In the genomic region with DNA sequence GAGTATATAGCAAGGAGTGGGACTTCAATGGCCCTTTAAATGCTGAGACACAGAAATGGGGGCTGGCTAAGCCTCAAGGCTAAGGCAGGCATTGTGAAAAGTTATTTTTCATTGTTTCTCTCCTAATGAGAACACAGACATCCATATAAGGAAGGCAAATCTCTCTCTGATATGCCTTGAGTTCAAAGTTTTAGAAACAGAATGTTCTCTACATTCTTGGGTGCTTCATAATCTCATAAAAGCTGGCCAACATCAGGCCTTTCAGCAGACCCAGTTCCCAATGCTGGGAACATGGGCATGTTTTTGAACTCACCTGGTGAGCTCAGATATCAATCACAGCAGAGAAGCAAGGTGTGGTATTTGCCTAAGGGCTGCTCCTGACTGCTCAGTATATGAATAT, we compare ENCODE assay signal across 15 cellular contexts. TPM values are rescaled to one million over a fixed set of nuclear protein-coding genes. Genes with fewer than 3 reads are reported as not detected.
DNase-seq lines count a peak whose midpoint lies in the region; TF ChIP-seq lines count a peak whose summit lies in the region.
"Had no signal": no experiment of that assay in that cellular context is flagged by ENCODE, and none has a peak within 500 bp of the region (broad histone marks: within the 10 kb centered on the region; RNA-seq: fewer than 3 reads in every experiment).

No MANE protein-coding gene starts in this region.

- in situ Hi-C loops in GM13977 (cut with MboI; ENCODE audit: low pct_unique_long_range_greater_than_20kb, low sequenced_read_pairs, unreplicated experiment) = loop anchor here (25.0 kb wide), 2 partner anchors 99 to 274 kb away; a partner anchor contains a TSS

- H3K27ac ChIP-seq in esophagus muscularis mucosa (replicated peaks in 1 of 4) = peak overlapping the region; percentile 73 to 80 (median 76)
- H3K27ac ChIP-seq in urinary bladder (ENCODE audit: low read depth) = peak overlapping the region; percentile 43
- no peak overlapping the region for H3K27ac ChIP-seq in A673 (ENCODE audit: low read depth, low read length, poor library complexity, severe bottlenecking)
- H3K27ac ChIP-seq: BLaER1 had no signal

- POLR2A ChIA-PET in A673 (lab: Charles Lee; ENCODE audit: low non-redundant PET) = no interaction called here

- TF ChIP-seq POLR2A in esophagus muscularis mucosa (IDR thresholded peaks at IDR 0.05; ENCODE audit: low read depth) = no peak

- H3K36me3 ChIP-seq in esophagus muscularis mucosa (no peaks in the 10 kb centered on the region), urinary bladder (ENCODE audit: insufficient read depth) (no peaks in the 10 kb centered on the region), A673 (ENCODE audit: insufficient read depth, low read length, poor library complexity, severe bottlenecking) (no peaks in the 10 kb centered on the region)
- H3K36me3 ChIP-seq: BLaER1 had no signal

- peak; percentile 82 for DNase-seq in amniotic epithelial cell (ENCODE audit: low read depth)
- DNase-seq in esophagus muscularis mucosa (ENCODE audit: extremely low spot score) = no peak
- DNase-seq in renal cortical epithelial cell (ENCODE audit: low read depth) = peak; percentile 7
- DNase-seq in occipital lobe (lab: John Stamatoyannopoulos, UW) = no peak
- no peak for DNase-seq in GM13977 (ENCODE audit: low spot score)
- no peak for DNase-seq in D341Med (ENCODE audit: low spot score)
- no peak for DNase-seq in A673 (ENCODE audit: low spot score)
- DNase-seq: activated T-cell treated with anti-CD3 and anti-CD28 coated beads, Interleukin-2, amount 50 U/mL, for 1 hour; DMS 273 treated with DMSO at 0.1 percent for 48 hours; glutamatergic neuron; mesendoderm; NCI-H2081 treated with DMSO at 0.1 percent for 48 hours; stimulated activated CD4-positive, alpha-beta T cell treated with anti-CD3 and anti-CD28 coated beads, Interleukin-1b, Interleukin-23, amount 100 ng/mL, for 48 hours had no signal

- CTCF ChIA-PET in A673 (lab: Charles Lee) = no interaction called here

- H3K4me3 ChIP-seq in esophagus muscularis mucosa (no peak overlapping the region), urinary bladder (ENCODE audit: low read depth, low read length) (no peak overlapping the region), A673 (ENCODE audit: low read depth, low read length, poor library complexity, severe bottlenecking) (no peak overlapping the region)
- H3K4me3 ChIP-seq: BLaER1 had no signal

- H3K27me3 ChIP-seq in esophagus muscularis mucosa (no peaks in the 10 kb centered on the region), A673 (replicated peaks; ENCODE audit: insufficient read depth, low read depth, low read length, poor library complexity) (peaks cover 5% of the 10 kb centered on the region)
- H3K27me3 ChIP-seq: BLaER1 had no signal

- TF ChIP-seq CTCF in esophagus muscularis mucosa (IDR thresholded peaks at IDR 0.05) = no peak
- TF ChIP-seq CTCF in GM13977 (IDR thresholded peaks at IDR 0.05; ENCODE audit: extremely low read depth, insufficient read depth, missing control alignments) = no peak
- no peak for TF ChIP-seq CTCF in A673 (conservative IDR thresholded peaks at IDR 0.05; ENCODE audit: low read depth, low read length)

- H3K9me3 ChIP-seq in esophagus muscularis mucosa = no peaks in the 10 kb centered on the region
- H3K9me3 ChIP-seq in A673 (ENCODE audit: low read depth, low read length, poor library complexity, severe bottlenecking) = no peaks in the 10 kb centered on the region
- H3K9me3 ChIP-seq: BLaER1 had no signal

- TF ChIP-seq EP300 in esophagus muscularis mucosa (IDR thresholded peaks at IDR 0.05) = no peak

- H3K4me1 ChIP-seq in esophagus muscularis mucosa = peaks cover 0 to 69% (median 21%) of the 10 kb centered on the region in 4 donors
- H3K4me1 ChIP-seq in urinary bladder (ENCODE audit: insufficient read depth) = no peaks in the 10 kb centered on the region
- no peaks in the 10 kb centered on the region for H3K4me1 ChIP-seq in A673 (ENCODE audit: insufficient read depth, low read length, poor library complexity, severe bottlenecking)
- H3K4me1 ChIP-seq: BLaER1 had no signal

- BruUV-seq in A673 (replicated peaks; lab: Mats Ljungman, UMichigan) = no TSS peak

- intact Hi-C loops in esophagus muscularis mucosa (cut with DNase I) = no loop called here
- intact Hi-C loops in A673 (cut with micrococcal nuclease; ENCODE audit: unreplicated experiment) = loop anchor here (2.0 to 10.0 kb wide), 3 partner anchors 136 to 596 kb away; no protein-coding TSS in a partner anchor

RNA-seq across cellular contexts. Expression of a gene that starts 19.4 kb away (rescaled TPM):
- 10 to 100 TPM in 1 of 4 donors, 1 to 10 TPM in 3; 4.5 to 13.2 (median 9.5) TPM for total RNA-seq in esophagus muscularis mucosa
- total RNA-seq in renal cortical epithelial cell = 0.25 TPM in 1 of 2 replicates, not detected in the other
- total RNA-seq in urinary bladder = 1.7 TPM
- 1.4 TPM for polyA plus RNA-seq in urinary bladder
- 0.94 TPM for total RNA-seq in occipital lobe
- not detected in 2 replicates for total RNA-seq in A673 (2021)

RNA-seq across cellular contexts. Expression of a gene that starts 46.6 kb away (rescaled TPM):
- total RNA-seq in esophagus muscularis mucosa = 100 to 1,000 TPM; 343 to 818 (median 418) TPM
- total RNA-seq in renal cortical epithelial cell = 30.2 and 66.4 TPM in 2 replicates
- 42.0 TPM for total RNA-seq in urinary bladder
- polyA plus RNA-seq in urinary bladder = 620 TPM
- total RNA-seq in occipital lobe = 44.9 TPM
- 37.3 and 39.7 TPM in 2 replicates for total RNA-seq in A673 (2021)

Comparison
In these comparisons a context has a peak if more than half of its experiments do, and no peak if none do; other contexts are left out.
1. DNase-seq: peak in amniotic epithelial cell (single experiment) and renal cortical epithelial cell (single experiment); none in esophagus muscularis mucosa (single experiment), occipital lobe (single experiment), GM13977 (single experiment), D341Med (single experiment) and A673 (single experiment).